1 cellular context compared by ENCODE assay signal in the genomic region with DNA sequence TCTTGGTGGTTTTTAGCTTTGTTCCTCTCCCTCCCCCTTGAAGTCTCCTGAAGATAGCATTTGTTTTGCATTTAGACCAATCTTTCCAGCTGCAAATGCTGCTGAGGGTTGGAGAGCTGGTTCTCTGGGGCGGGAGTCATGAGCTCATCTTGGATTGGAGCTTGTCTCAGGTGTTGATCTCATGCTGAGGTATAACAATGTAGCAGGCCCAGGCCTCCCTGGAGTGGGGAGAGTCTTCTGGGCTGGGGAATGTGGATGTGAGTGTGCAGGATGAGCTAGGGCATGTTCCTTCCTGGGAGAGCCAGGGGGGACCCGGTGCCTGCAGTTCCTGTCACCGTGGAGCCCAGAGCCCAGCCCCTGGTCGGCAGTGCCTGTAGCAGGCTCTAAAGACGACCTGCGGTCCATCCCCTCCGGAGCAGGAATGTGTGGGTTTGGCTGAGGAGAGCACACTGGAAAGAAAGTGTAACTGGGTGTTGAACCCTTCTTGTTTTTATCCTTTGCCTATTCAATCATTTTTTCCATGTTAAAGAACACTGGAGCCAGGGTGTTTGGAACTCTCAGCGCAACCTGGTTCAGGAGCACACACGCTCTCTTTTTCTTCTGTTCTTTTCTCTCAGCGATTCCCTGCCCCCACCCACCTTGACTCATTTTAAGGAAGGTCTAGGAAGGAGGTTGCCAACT.
TF ChIP-seq lines count a peak whose summit lies in the region.

No MANE protein-coding gene starts in this region.

TF ChIP-seq in IMR-90, 13 proteins besides CTCF, POLR2A, EP300 and RAD21 (continued from another document):
- no peak for TF ChIP-seq CEBPB (IDR thresholded peaks at IDR 0.05; ENCODE audit: low read depth, low read length)
- no peak for TF ChIP-seq RFX5 (IDR thresholded peaks at IDR 0.05; ENCODE audit: low read depth, low read length)
- no peak for TF ChIP-seq FOS (IDR thresholded peaks at IDR 0.05; ENCODE audit: low read depth, low read length)
- TF ChIP-seq CHD1 (IDR thresholded peaks at IDR 0.05; ENCODE audit: low read depth, low read length), result no peak
- TF ChIP-seq SMC3 (IDR thresholded peaks at IDR 0.05; ENCODE audit: low read depth, low read length), result no peak
- TF ChIP-seq MXI1 (IDR thresholded peaks at IDR 0.05; ENCODE audit: borderline replicate concordance, low read depth, low read length), result no peak
